In genomic region chrX:69036674-69037573, GRCh38 we compare ENCODE assay signal across 15 cellular contexts.
"Had no signal": no experiment of that assay in that cellular context is flagged by ENCODE, and none has a peak within 500 bp of the region (broad histone marks: within the 10 kb centered on the region; RNA-seq: fewer than 3 reads in every experiment).

No MANE protein-coding gene starts in this region.

- H3K36me3 Mint-ChIP-seq: activated naive CD8-positive, alpha-beta T cell treated with anti-CD3 and anti-CD28 coated beads for 36 hours; stimulated activated memory B cell treated with anti-CD40 and anti-IgM and Interleukin-4, amounts not matched to agents 10 μg/mL and 1 μg/mL and 100 μg/mL, for 72 hours had no signal

- H3K4me1 ChIP-seq: left lung, spleen had no signal

- H3K4me1 Mint-ChIP-seq: activated naive CD8-positive, alpha-beta T cell treated with anti-CD3 and anti-CD28 coated beads for 36 hours; stimulated activated memory B cell treated with anti-CD40 and anti-IgM and Interleukin-4, amounts not matched to agents 10 μg/mL and 1 μg/mL and 100 μg/mL, for 72 hours had no signal

- H3K27ac Mint-ChIP-seq: activated naive CD8-positive, alpha-beta T cell treated with anti-CD3 and anti-CD28 coated beads for 36 hours; stimulated activated memory B cell treated with anti-CD40 and anti-IgM and Interleukin-4, amounts not matched to agents 10 μg/mL and 1 μg/mL and 100 μg/mL, for 72 hours had no signal

- H3K27ac ChIP-seq: epithelial cell of prostate, foreskin keratinocyte, left lung, spleen, VCaP had no signal

- H3K9me3 ChIP-seq: left lung, spleen had no signal

- H3K27me3 Mint-ChIP-seq: activated naive CD8-positive, alpha-beta T cell treated with anti-CD3 and anti-CD28 coated beads for 36 hours; stimulated activated memory B cell treated with anti-CD40 and anti-IgM and Interleukin-4, amounts not matched to agents 10 μg/mL and 1 μg/mL and 100 μg/mL, for 72 hours had no signal

- ATAC-seq: foreskin keratinocyte; left lung; stimulated activated memory B cell treated with anti-CD40 and anti-IgM and Interleukin-4, amounts not matched to agents 10 μg/mL and 1 μg/mL and 100 μg/mL, for 72 hours had no signal

- H3K4me3 ChIP-seq: left lung, spleen had no signal

- H3K27me3 ChIP-seq: foreskin keratinocyte, left lung, spleen had no signal

- H3K36me3 ChIP-seq: left lung, spleen had no signal

- H3K4me3 Mint-ChIP-seq: activated naive CD8-positive, alpha-beta T cell treated with anti-CD3 and anti-CD28 coated beads for 36 hours; stimulated activated memory B cell treated with anti-CD40 and anti-IgM and Interleukin-4, amounts not matched to agents 10 μg/mL and 1 μg/mL and 100 μg/mL, for 72 hours had no signal

- H3K9me3 Mint-ChIP-seq: activated naive CD8-positive, alpha-beta T cell treated with anti-CD3 and anti-CD28 coated beads for 36 hours; stimulated activated memory B cell treated with anti-CD40 and anti-IgM and Interleukin-4, amounts not matched to agents 10 μg/mL and 1 μg/mL and 100 μg/mL, for 72 hours had no signal

- DNase-seq: activated CD4-positive, alpha-beta T cell treated with anti-CD3 and anti-CD28 coated beads for 1 hour; activated CD4-positive, alpha-beta T cell treated with anti-CD3 and anti-CD28 coated beads, Interleukin-2, amount 50 U/mL, for 48 hours; activated naive CD8-positive, alpha-beta T cell treated with anti-CD3 and anti-CD28 coated beads for 36 hours; amniotic stem cell; foreskin keratinocyte; hypothalamus; left lung; mammary epithelial cell; midbrain; spleen; stimulated activated CD4-positive, alpha-beta T cell treated with anti-CD3 and anti-CD28 coated beads, Interleukin-4, amount 100 ng/mL, for 4 hours; T-helper 2 cell had no signal
